Comparison of ENCODE assay signal across 16 cellular contexts in the genomic region with DNA sequence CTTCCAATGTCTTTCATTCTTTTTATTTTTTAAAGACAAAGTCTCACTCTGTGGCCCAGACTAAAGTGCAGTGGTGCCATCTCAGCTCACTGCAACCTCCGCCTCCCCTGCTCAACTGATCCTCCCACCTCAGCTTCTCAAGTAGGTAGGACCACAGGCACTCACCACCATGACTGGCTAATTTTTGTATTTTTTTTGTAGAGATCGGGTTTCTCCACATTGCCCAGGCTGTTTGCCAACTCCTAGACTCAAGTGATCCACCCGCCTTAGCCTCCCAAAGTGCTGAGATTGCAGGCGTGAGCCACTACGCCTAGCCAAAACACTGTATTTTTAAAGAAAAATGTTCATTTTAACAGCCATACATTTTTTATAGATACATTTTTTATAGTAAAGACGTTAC. TPM values are rescaled to one million over a fixed set of nuclear protein-coding genes. Genes with fewer than 3 reads are reported as not detected.
DNase-seq lines count a peak whose midpoint lies in the region; ATAC-seq and TF ChIP-seq lines count a peak whose summit lies in the region.
"Had no signal": no experiment of that assay in that cellular context is flagged by ENCODE, and none has a peak within 500 bp of the region (broad histone marks: within the 10 kb centered on the region; RNA-seq: fewer than 3 reads in every experiment).

No MANE protein-coding gene starts in this region.

- H3K4me1 ChIP-seq in Loucy (ENCODE audit: insufficient read depth, low read length, poor library complexity, severe bottlenecking) (no peaks in the 10 kb centered on the region), osteoblast (ENCODE audit: insufficient read depth, low read length) (no peaks in the 10 kb centered on the region)
- H3K4me1 ChIP-seq: BE2C, body of pancreas, heart right ventricle, vagina had no signal

- in situ Hi-C loops in Caki2 (cut with HindIII; ENCODE audit: low pct_unique_long_range_greater_than_20kb, low sequenced_read_pairs): no loop called here

- ATAC-seq in GM19395 (IDR thresholded peaks at IDR 0.05; ENCODE audit: unreplicated experiment): no peak
- ATAC-seq in Right ventricle myocardium superior (ENCODE audit: poor library complexity): no peak
- ATAC-seq: body of pancreas; heart right ventricle; stimulated activated naive B cell treated with anti-CD40 and anti-IgM and Interleukin-4, amounts not matched to agents 10 μg/mL and 1 μg/mL and 100 μg/mL, for 72 hours had no signal

- H3K4me2 ChIP-seq in Loucy (ENCODE audit: low read depth, low read length, poor library complexity, severe bottlenecking) (no peak overlapping the region), osteoblast (ENCODE audit: insufficient read depth, low read length) (no peak overlapping the region)

- no peaks in the 10 kb centered on the region for H3F3A ChIP-seq in Loucy (ENCODE audit: low read depth)

- intact Hi-C loops in Right ventricle myocardium superior (cut with DNase I): no loop called here

- no peak overlapping the region for H3K27ac ChIP-seq in osteoblast (ENCODE audit: low read depth, low read length)
- H3K27ac ChIP-seq: body of pancreas, heart right ventricle, vagina had no signal

- no peak for TF ChIP-seq CTCF in Loucy (conservative IDR thresholded peaks at IDR 0.05; ENCODE audit: low read length)
- no peak for TF ChIP-seq CTCF in fibroblast of pulmonary artery (IDR thresholded peaks at IDR 0.05; ENCODE audit: low read length, missing control alignments)
- TF ChIP-seq CTCF in osteoblast (IDR thresholded peaks at IDR 0.05; ENCODE audit: extremely low read depth, low read depth, low read length): no peak

- H3K9me3 ChIP-seq in Loucy (ENCODE audit: insufficient read depth, low read depth, low read length) (no peaks in the 10 kb centered on the region), osteoblast (ENCODE audit: low read depth, low read length) (no peaks in the 10 kb centered on the region)
- H3K9me3 ChIP-seq: BE2C, body of pancreas, heart right ventricle, vagina had no signal

- H4K20me1 ChIP-seq in Loucy (ENCODE audit: insufficient read depth, low read length, poor library complexity, severe bottlenecking) (no peaks in the 10 kb centered on the region), osteoblast (ENCODE audit: insufficient read depth, low read length) (no peaks in the 10 kb centered on the region)

- H3K36me3 ChIP-seq in Loucy (ENCODE audit: insufficient read depth, low read length): no peaks in the 10 kb centered on the region
- no peaks in the 10 kb centered on the region for H3K36me3 ChIP-seq in osteoblast (ENCODE audit: insufficient read depth, low read length)
- H3K36me3 ChIP-seq: BE2C, heart right ventricle, vagina had no signal

- DNase-seq in Caki2 (ENCODE audit: low read depth): peak; percentile 52
- peak; percentile 50 for DNase-seq in RPMI8226
- peak; percentile 24 for DNase-seq in fibroblast of pulmonary artery (ENCODE audit: low read depth)
- no peak for DNase-seq in osteoblast (ENCODE audit: insufficient read length, low spot score, missing footprints)
- DNase-seq in SK-N-DZ (ENCODE audit: low spot score): no peak
- DNase-seq in Right ventricle myocardium superior: no peak
- DNase-seq: activated CD4-positive, alpha-beta memory T cell treated with anti-CD3 and anti-CD28 coated beads for 36 hours; BE2C; body of pancreas; effector CD4-positive, alpha-beta T cell; heart right ventricle; stimulated activated naive B cell treated with anti-CD40 and anti-IgM and Interleukin-4, amounts not matched to agents 10 μg/mL and 1 μg/mL and 100 μg/mL, for 72 hours; T-helper 2 cell had no signal

- no peak overlapping the region for H3K9ac ChIP-seq in Loucy (ENCODE audit: low read depth, low read length, poor library complexity, severe bottlenecking)

- H2AFZ ChIP-seq in Loucy (ENCODE audit: low read length) (peak overlapping the region; percentile 41; the same call in 1 of the 2 replicates), osteoblast (ENCODE audit: low read length) (no peak overlapping the region)

- H3K79me2 ChIP-seq in Loucy (ENCODE audit: insufficient read depth, low read length) (no peaks in the 10 kb centered on the region), osteoblast (ENCODE audit: insufficient read depth, low read length) (no peaks in the 10 kb centered on the region)

- H3K9me2 ChIP-seq in Loucy (replicated peaks; ENCODE audit: low read depth, low read length): no peaks in the 10 kb centered on the region

- H3K27me3 ChIP-seq in Loucy (ENCODE audit: insufficient read depth, low read length, poor library complexity, severe bottlenecking) (no peaks in the 10 kb centered on the region), osteoblast (ENCODE audit: insufficient read depth, low read length) (no peaks in the 10 kb centered on the region)
- H3K27me3 ChIP-seq: vagina had no signal

- no peak overlapping the region for H3K4me3 ChIP-seq in Loucy (ENCODE audit: low read length, poor library complexity, severe bottlenecking)
- no peak overlapping the region for H3K4me3 ChIP-seq in fibroblast of pulmonary artery (replicated peaks; ENCODE audit: low read depth, low read length)
- no peak overlapping the region for H3K4me3 ChIP-seq in osteoblast (ENCODE audit: insufficient read depth, low read length)
- H3K4me3 ChIP-seq: body of pancreas, heart right ventricle, vagina had no signal

RNA-seq across cellular contexts. Expression of a gene that starts 12.7 kb away (rescaled TPM):
- total RNA-seq in Caki2 (2014; rRNA removed; shearing (Covaris generic); ENCODE audit: low replicate concordance): 6.0 and 8.9 TPM in 2 replicates
- total RNA-seq in osteoblast (1.2 and 1.4 TPM in 2 replicates), Right ventricle myocardium superior (not detected)
- polyA plus RNA-seq in SK-N-DZ (2014; cell fraction: cytosol; rRNA removed): not detected in 2 replicates
- polyA plus RNA-seq in SK-N-DZ (2014; cell fraction: nucleus; rRNA removed): not detected in 2 replicates
- total RNA-seq: activated CD4-positive, alpha-beta memory T cell treated with anti-CD3 and anti-CD28 coated beads for 36 hours had no signal

RNA-seq across cellular contexts. Expression of a gene that starts 14.3 kb away (rescaled TPM):
- total RNA-seq in Caki2 (2014; rRNA removed; shearing (Covaris generic); ENCODE audit: low replicate concordance): 9.0 and 11.4 TPM in 2 replicates
- total RNA-seq in osteoblast (21.2 and 21.4 TPM in 2 replicates), Right ventricle myocardium superior (2.0 TPM)
- 1.6 and 2.5 TPM in 2 replicates for polyA plus RNA-seq in SK-N-DZ (2014; cell fraction: cytosol; rRNA removed)
- 0.39 and 4.3 TPM in 2 replicates for polyA plus RNA-seq in SK-N-DZ (2014; cell fraction: nucleus; rRNA removed)

RNA-seq across cellular contexts. Expression of a gene that starts 19.8 kb away (rescaled TPM):
- 8.6 and 13.9 TPM in 2 replicates for total RNA-seq in Caki2 (2014; rRNA removed; shearing (Covaris generic); ENCODE audit: low replicate concordance)
- total RNA-seq in osteoblast (33.3 and 35.5 TPM in 2 replicates), Right ventricle myocardium superior (20.3 TPM)
- 10.4 and 13.3 TPM in 2 replicates for polyA plus RNA-seq in SK-N-DZ (2014; cell fraction: cytosol; rRNA removed)
- polyA plus RNA-seq in SK-N-DZ (2014; cell fraction: nucleus; rRNA removed): 60.1 and 81.9 TPM in 2 replicates

Comparison
In these comparisons a context has a peak if more than half of its experiments do, and no peak if none do; other contexts are left out.
1. DNase-seq: peak in Caki2 (single experiment), RPMI8226 (single experiment) and fibroblast of pulmonary artery (single experiment); none in osteoblast (single experiment), SK-N-DZ (single experiment) and Right ventricle myocardium superior (single experiment).